In genomic region chr10:83371696-83372490, GRCh38 we compare ENCODE assay signal across 18 cellular contexts.
DNase-seq lines count a peak whose midpoint lies in the region; ATAC-seq and TF ChIP-seq lines count a peak whose summit lies in the region.
"Had no signal": no experiment of that assay in that cellular context is flagged by ENCODE, and none has a peak within 500 bp of the region (broad histone marks: within the 10 kb centered on the region; RNA-seq: fewer than 3 reads in every experiment).

No MANE protein-coding gene starts in this region.

- no peak overlapping the region for H3K27ac ChIP-seq in GM23338 (ENCODE audit: low read depth)
- H3K27ac ChIP-seq in neural progenitor cell: no peak overlapping the region
- H3K27ac ChIP-seq: GM23248 had no signal

- peak; percentile 20 for DNase-seq in AG09309 (ENCODE audit: low read depth)
- DNase-seq in GM23338 (ENCODE audit: low spot score): peak; percentile 67
- DNase-seq in amniotic epithelial cell (ENCODE audit: low read depth): peak; percentile 28
- peak; percentile 42 for DNase-seq in iPS DF 19.7 (ENCODE audit: low read depth, low spot score)
- DNase-seq in NCI-H2196 treated with DMSO at 0.1 percent for 48 hours (lab: John Stamatoyannopoulos, UW; ENCODE audit: unreplicated experiment): no peak
- DNase-seq in neural progenitor cell (ENCODE audit: low spot score): no peak
- no peak for DNase-seq in Calu3
- DNase-seq: GM23248; MV-4-11; NCI-H1694; NCI-H2081 treated with DMSO at 0.1 percent for 48 hours; NK-92 treated with Interleukin-12 subunit alpha and Interleukin-12 subunit beta, amount 100 ng/mL, for 24 hours had no signal

- peak; percentile 54; the same call in 2 of the 3 replicates for ATAC-seq in GM23338
- no peak for ATAC-seq in HG03439 (IDR thresholded peaks at IDR 0.05; ENCODE audit: unreplicated experiment)
- ATAC-seq: GM12878, HCT116, Panc1 had no signal

- intact Hi-C loops in Calu3 (cut with micrococcal nuclease; ENCODE audit: unreplicated experiment): no loop called here

- H3K9me3 Mint-ChIP-seq in GM23338: no peaks in the 10 kb centered on the region
- no peaks in the 10 kb centered on the region for H3K9me3 Mint-ChIP-seq in neural progenitor cell
- peaks cover 11% of the 10 kb centered on the region for H3K9me3 Mint-ChIP-seq in Calu3 (ENCODE audit: low read depth, unreplicated experiment)

- H3K4me2 ChIP-seq in GM23338: no peak overlapping the region
- H3K4me2 ChIP-seq in neural progenitor cell: no peak overlapping the region

- no peaks in the 10 kb centered on the region for H3F3A ChIP-seq in GM23338 (replicated peaks; ENCODE audit: low read depth)
- no peaks in the 10 kb centered on the region for H3F3A ChIP-seq in neural progenitor cell (ENCODE audit: low read depth)

- H3K9me2 ChIP-seq in GM23338 (ENCODE audit: insufficient read depth): no peaks in the 10 kb centered on the region

- no peaks in the 10 kb centered on the region for H3K27me3 ChIP-seq in GM23338 (ENCODE audit: insufficient read depth)
- no peaks in the 10 kb centered on the region for H3K27me3 ChIP-seq in neural progenitor cell

- no peaks in the 10 kb centered on the region for H3K79me2 ChIP-seq in GM23338 (replicated peaks; ENCODE audit: insufficient read depth)
- H3K79me2 ChIP-seq in neural progenitor cell (ENCODE audit: low read depth): no peaks in the 10 kb centered on the region

- peaks cover 5% of the 10 kb centered on the region; the same call in 1 of the 2 replicates for H3K4me1 ChIP-seq in GM23338 (ENCODE audit: insufficient read depth)
- peaks cover 1% of the 10 kb centered on the region for H3K4me1 ChIP-seq in neural progenitor cell

- CTCF ChIA-PET in Calu3 (lab: Charles Lee): no interaction called here

- H3K4me1 Mint-ChIP-seq in GM23338 (peaks cover 7% of the 10 kb centered on the region), neural progenitor cell (no peaks in the 10 kb centered on the region), Calu3 (ENCODE audit: low read depth, unreplicated experiment) (no peaks in the 10 kb centered on the region)
- H3K4me1 Mint-ChIP-seq: CD14-positive monocyte, IgD-negative memory B cell had no signal

- no peak overlapping the region for H2AFZ ChIP-seq in GM23338
- H2AFZ ChIP-seq in neural progenitor cell (replicated peaks): no peak overlapping the region
- H2AFZ ChIP-seq: GM23248 had no signal

- H3K27ac Mint-ChIP-seq in GM23338 (peak overlapping the region; percentile 46), neural progenitor cell (no peak overlapping the region), Calu3 (ENCODE audit: unreplicated experiment) (no peak overlapping the region)
- H3K27ac Mint-ChIP-seq: CD14-positive monocyte, IgD-negative memory B cell had no signal

- H3K4me3 Mint-ChIP-seq in GM23338 (no peak overlapping the region), neural progenitor cell (no peak overlapping the region), Calu3 (ENCODE audit: low read depth, unreplicated experiment) (no peak overlapping the region)
- H3K4me3 Mint-ChIP-seq: CD14-positive monocyte, IgD-negative memory B cell had no signal

- H3K9ac ChIP-seq in neural progenitor cell: no peak overlapping the region
- H3K9ac ChIP-seq: GM23248 had no signal

- H3K27me3 Mint-ChIP-seq in GM23338 (ENCODE audit: insufficient read depth, low read depth, poor library complexity): no peaks in the 10 kb centered on the region
- H3K27me3 Mint-ChIP-seq in neural progenitor cell (ENCODE audit: insufficient read depth, low read depth): no peaks in the 10 kb centered on the region
- no peaks in the 10 kb centered on the region for H3K27me3 Mint-ChIP-seq in Calu3 (ENCODE audit: unreplicated experiment)
- H3K27me3 Mint-ChIP-seq: IgD-negative memory B cell had no signal

- no peaks in the 10 kb centered on the region for H3K36me3 Mint-ChIP-seq in GM23338 (ENCODE audit: low read depth)
- H3K36me3 Mint-ChIP-seq in neural progenitor cell: no peaks in the 10 kb centered on the region
- no peaks in the 10 kb centered on the region for H3K36me3 Mint-ChIP-seq in Calu3 (ENCODE audit: insufficient read depth, unreplicated experiment)
- H3K36me3 Mint-ChIP-seq: CD14-positive monocyte had no signal

- no peaks in the 10 kb centered on the region for H4K20me1 ChIP-seq in GM23338 (replicated peaks; ENCODE audit: insufficient read depth)
- H4K20me1 ChIP-seq in neural progenitor cell (ENCODE audit: low read depth): no peaks in the 10 kb centered on the region

- no peak overlapping the region for H3K4me3 ChIP-seq in AG09309 (ENCODE audit: control insufficient read depth, low read depth, low read length)
- H3K4me3 ChIP-seq in GM23338: no peak overlapping the region
- H3K4me3 ChIP-seq in neural progenitor cell: no peak overlapping the region
- H3K4me3 ChIP-seq: GM12878, GM23248 had no signal

- BruUV-seq in Calu3 (replicated peaks; lab: Mats Ljungman, UMichigan): no TSS peak

- no peaks in the 10 kb centered on the region for H3K9me3 ChIP-seq in neural progenitor cell (ENCODE audit: low read depth)

- H3K36me3 ChIP-seq in GM23338 (ENCODE audit: insufficient read depth) (no peaks in the 10 kb centered on the region), neural progenitor cell (no peaks in the 10 kb centered on the region)

- TF ChIP-seq CTCF in AG09309 (IDR thresholded peaks at IDR 0.05; ENCODE audit: control insufficient read depth, insufficient read depth, low read depth, low read length, missing control alignments): no peak
- no peak for TF ChIP-seq CTCF in GM23338 (conservative IDR thresholded peaks at IDR 0.05; ENCODE audit: low read depth in 2 of 2)
- TF ChIP-seq CTCF in neural progenitor cell (IDR thresholded peaks at IDR 0.05): no peak
- TF ChIP-seq CTCF in Calu3 (IDR thresholded peaks at IDR 0.05; ENCODE audit: unreplicated experiment): no peak

TF ChIP-seq in GM23338, 12 proteins besides CTCF, POLR2A, EP300 and RAD21:
- TF ChIP-seq, protein P1, sequence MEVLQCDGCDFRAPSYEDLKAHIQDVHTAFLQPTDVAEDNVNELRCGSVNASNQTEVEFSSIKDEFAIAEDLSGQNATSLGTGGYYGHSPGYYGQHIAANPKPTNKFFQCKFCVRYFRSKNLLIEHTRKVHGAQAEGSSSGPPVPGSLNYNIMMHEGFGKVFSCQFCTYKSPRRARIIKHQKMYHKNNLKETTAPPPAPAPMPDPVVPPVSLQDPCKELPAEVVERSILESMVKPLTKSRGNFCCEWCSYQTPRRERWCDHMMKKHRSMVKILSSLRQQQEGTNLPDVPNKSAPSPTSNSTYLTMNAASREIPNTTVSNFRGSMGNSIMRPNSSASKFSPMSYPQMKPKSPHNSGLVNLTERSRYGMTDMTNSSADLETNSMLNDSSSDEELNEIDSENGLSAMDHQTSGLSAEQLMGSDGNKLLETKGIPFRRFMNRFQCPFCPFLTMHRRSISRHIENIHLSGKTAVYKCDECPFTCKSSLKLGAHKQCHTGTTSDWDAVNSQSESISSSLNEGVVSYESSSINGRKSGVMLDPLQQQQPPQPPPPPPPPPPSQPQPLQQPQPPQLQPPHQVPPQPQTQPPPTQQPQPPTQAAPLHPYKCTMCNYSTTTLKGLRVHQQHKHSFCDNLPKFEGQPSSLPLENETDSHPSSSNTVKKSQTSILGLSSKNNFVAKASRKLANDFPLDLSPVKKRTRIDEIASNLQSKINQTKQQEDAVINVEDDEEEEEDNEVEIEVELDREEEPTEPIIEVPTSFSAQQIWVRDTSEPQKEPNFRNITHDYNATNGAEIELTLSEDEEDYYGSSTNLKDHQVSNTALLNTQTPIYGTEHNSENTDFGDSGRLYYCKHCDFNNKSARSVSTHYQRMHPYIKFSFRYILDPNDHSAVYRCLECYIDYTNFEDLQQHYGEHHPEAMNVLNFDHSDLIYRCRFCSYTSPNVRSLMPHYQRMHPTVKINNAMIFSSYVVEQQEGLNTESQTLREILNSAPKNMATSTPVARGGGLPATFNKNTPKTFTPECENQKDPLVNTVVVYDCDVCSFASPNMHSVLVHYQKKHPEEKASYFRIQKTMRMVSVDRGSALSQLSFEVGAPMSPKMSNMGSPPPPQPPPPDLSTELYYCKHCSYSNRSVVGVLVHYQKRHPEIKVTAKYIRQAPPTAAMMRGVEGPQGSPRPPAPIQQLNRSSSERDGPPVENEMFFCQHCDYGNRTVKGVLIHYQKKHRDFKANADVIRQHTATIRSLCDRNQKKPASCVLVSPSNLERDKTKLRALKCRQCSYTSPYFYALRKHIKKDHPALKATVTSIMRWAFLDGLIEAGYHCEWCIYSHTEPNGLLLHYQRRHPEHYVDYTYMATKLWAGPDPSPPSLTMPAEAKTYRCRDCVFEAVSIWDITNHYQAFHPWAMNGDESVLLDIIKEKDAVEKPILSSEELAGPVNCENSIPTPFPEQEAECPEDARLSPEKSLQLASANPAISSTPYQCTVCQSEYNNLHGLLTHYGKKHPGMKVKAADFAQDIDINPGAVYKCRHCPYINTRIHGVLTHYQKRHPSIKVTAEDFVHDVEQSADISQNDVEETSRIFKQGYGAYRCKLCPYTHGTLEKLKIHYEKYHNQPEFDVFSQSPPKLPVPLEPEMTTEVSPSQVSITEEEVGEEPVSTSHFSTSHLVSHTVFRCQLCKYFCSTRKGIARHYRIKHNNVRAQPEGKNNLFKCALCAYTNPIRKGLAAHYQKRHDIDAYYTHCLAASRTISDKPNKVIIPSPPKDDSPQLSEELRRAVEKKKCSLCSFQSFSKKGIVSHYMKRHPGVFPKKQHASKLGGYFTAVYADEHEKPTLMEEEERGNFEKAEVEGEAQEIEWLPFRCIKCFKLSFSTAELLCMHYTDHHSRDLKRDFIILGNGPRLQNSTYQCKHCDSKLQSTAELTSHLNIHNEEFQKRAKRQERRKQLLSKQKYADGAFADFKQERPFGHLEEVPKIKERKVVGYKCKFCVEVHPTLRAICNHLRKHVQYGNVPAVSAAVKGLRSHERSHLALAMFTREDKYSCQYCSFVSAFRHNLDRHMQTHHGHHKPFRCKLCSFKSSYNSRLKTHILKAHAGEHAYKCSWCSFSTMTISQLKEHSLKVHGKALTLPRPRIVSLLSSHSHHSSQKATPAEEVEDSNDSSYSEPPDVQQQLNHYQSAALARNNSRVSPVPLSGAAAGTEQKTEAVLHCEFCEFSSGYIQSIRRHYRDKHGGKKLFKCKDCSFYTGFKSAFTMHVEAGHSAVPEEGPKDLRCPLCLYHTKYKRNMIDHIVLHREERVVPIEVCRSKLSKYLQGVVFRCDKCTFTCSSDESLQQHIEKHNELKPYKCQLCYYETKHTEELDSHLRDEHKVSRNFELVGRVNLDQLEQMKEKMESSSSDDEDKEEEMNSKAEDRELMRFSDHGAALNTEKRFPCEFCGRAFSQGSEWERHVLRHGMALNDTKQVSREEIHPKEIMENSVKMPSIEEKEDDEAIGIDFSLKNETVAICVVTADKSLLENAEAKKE (CRISPR knock-in tag; IDR thresholded peaks at IDR 0.05): peak; percentile 63; the same call in 1 of the 2 replicates
- no peak for TF ChIP-seq JUNB (IDR thresholded peaks at IDR 0.05; ENCODE audit: unreplicated experiment)

Comparison
In these comparisons a context has a peak if more than half of its experiments do, and no peak if none do; other contexts are left out.
1. DNase-seq: peak in AG09309 (single experiment), GM23338 (single experiment), amniotic epithelial cell (single experiment) and iPS DF 19.7 (single experiment); none in NCI-H2196 treated with DMSO at 0.1 percent for 48 hours (single experiment), neural progenitor cell (single experiment) and Calu3 (single experiment).